ENCODE assay signal across 8 cellular contexts in the genomic region with DNA sequence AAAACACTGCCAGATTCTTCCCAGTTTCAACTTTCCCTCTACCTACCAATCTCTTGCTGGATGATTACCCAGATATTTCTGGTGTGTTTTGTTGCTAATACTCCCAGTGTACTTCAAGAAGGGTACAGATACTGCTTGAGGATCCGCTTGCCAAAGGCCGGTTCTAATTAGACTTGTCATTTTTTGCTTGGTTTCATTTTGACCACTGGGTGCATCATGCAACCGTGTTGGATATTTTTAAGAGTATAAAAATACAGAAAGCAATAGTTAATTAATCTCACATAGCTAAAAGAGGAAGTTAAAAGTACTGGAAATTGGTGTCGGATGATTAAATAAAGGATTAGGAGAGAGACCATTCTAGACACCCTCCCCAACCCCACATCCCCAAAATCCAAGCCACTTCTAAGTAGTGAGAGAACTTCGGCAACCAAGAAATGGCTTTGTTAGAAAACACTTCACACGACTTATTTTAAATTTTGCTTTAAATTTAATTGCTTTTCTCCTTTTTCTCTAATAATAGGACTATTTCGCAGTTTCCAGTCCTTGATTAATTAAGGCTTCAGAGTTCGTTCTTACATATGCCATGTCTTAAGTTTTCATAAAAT. TPM values are rescaled to one million over a fixed set of nuclear protein-coding genes. Genes with fewer than 3 reads are reported as not detected.
DNase-seq lines count a peak whose midpoint lies in the region; ATAC-seq and TF ChIP-seq lines count a peak whose summit lies in the region.

No MANE protein-coding gene starts in this region.

- H3K4me1 ChIP-seq in Caco-2 (no peaks in the 10 kb centered on the region), subcutaneous abdominal adipose tissue (ENCODE audit: control insufficient read depth in 5 of 5, insufficient read depth in 5 of 5, low read length in 5 of 5) (peaks cover 0 to 28% (median 16%) of the 10 kb centered on the region in 5 donors)

- no peak for TF ChIP-seq CTCF in Caco-2 (IDR thresholded peaks at IDR 0.05; ENCODE audit: insufficient read depth in 1 of 2, low read depth in 1 of 2, low read length in 1 of 2, severe bottlenecking in 1 of 2, unreplicated experiment in 1 of 2)
- no peak for TF ChIP-seq CTCF in HL-60 (IDR thresholded peaks at IDR 0.05; ENCODE audit: insufficient read depth, low read length)

- H3K36me3 ChIP-seq in Caco-2 (ENCODE audit: control insufficient read depth, insufficient read depth, low read length) = no peaks in the 10 kb centered on the region
- no peaks in the 10 kb centered on the region for H3K36me3 ChIP-seq in subcutaneous abdominal adipose tissue (ENCODE audit: control insufficient read depth in 5 of 5, insufficient read depth in 5 of 5, low read length in 5 of 5)

- H3K27ac ChIP-seq in HL-60 (replicated peaks) (peak overlapping the region; percentile 96), subcutaneous abdominal adipose tissue (ENCODE audit: low read depth, low read length) (peak overlapping the region; percentile 84)

- POLR2A ChIA-PET in Caco-2 (lab: Charles Lee) = no interaction called here
- POLR2A ChIA-PET in activated CD4-positive, alpha-beta memory T cell treated with anti-CD3 and anti-CD28 coated beads, Interleukin-2, amount 10 ng/mL, durations not matched to agents 7 days and 5 days (lab: Charles Lee) = interaction anchor here (0.9 to 4.2 kb wide), 8 partner anchors 8 to 762 kb away, joined by 3 to 150 read pairs (median 4); a partner anchor contains a TSS

- DNase-seq in Caco-2 (no peak), HL-60 (ENCODE audit: low read depth in 1 of 2, low spot score in 1 of 2) (peak in 1 of 2 experiments; percentile 30), iPS-NIHi11 (ENCODE audit: low spot score) (no peak)
- DNase-seq in activated CD4-positive, alpha-beta memory T cell treated with anti-CD3 and anti-CD28 coated beads, Interleukin-2, amount 10 ng/mL, durations not matched to agents 7 days and 5 days = no peak
- DNase-seq in activated CD4-positive, CD25-positive, alpha-beta regulatory T cell (lab: John Stamatoyannopoulos, UW) = no peak

- H3K4me3 ChIP-seq in Caco-2 (ENCODE audit: low read depth, low read length) (peak overlapping the region; percentile 79), HL-60 (replicated peaks; ENCODE audit: insufficient read depth, low read length) (peak overlapping the region; percentile 66), iPS-18c (ENCODE audit: insufficient read depth, low read depth, low read length) (0 out of 2 replicates have a peak overlapping the region, but pooled peaks have one; percentile 65), subcutaneous abdominal adipose tissue (ENCODE audit: low read depth in 1 of 5, low read length in 5 of 5) (peak overlapping the region; percentile 73 to 99 (median 93))

- no peaks in the 10 kb centered on the region for H3K27me3 Mint-ChIP-seq in Caco-2 (ENCODE audit: insufficient read depth, unreplicated experiment)
- peaks cover 15% of the 10 kb centered on the region for H3K27me3 Mint-ChIP-seq in activated CD4-positive, alpha-beta memory T cell treated with anti-CD3 and anti-CD28 coated beads, Interleukin-2, amount 10 ng/mL, durations not matched to agents 7 days and 5 days

- CTCF ChIA-PET in Caco-2 (lab: Charles Lee) = interaction anchor here (1.8 kb wide), 1 partner anchor 38 kb away, joined by 9 read pairs; no protein-coding TSS in a partner anchor
- CTCF ChIA-PET in activated CD4-positive, alpha-beta memory T cell treated with anti-CD3 and anti-CD28 coated beads, Interleukin-2, amount 10 ng/mL, durations not matched to agents 7 days and 5 days (lab: Charles Lee) = interaction anchor here (0.9 to 3.7 kb wide), 5 partner anchors 7 to 193 kb away, joined by 3 to 30 read pairs (median 12); a partner anchor contains a TSS

- no peaks in the 10 kb centered on the region for H3K4me1 Mint-ChIP-seq in Caco-2 (ENCODE audit: low read depth, unreplicated experiment)
- H3K4me1 Mint-ChIP-seq in activated CD4-positive, alpha-beta memory T cell treated with anti-CD3 and anti-CD28 coated beads, Interleukin-2, amount 10 ng/mL, durations not matched to agents 7 days and 5 days = peaks cover 27% of the 10 kb centered on the region

- intact Hi-C loops in Caco-2 (cut with micrococcal nuclease; ENCODE audit: unreplicated experiment) = loop anchor here (1.0 to 10.0 kb wide), 4 partner anchors 7 to 193 kb away; a partner anchor contains a TSS

- no peak for ATAC-seq in GM19324 (IDR thresholded peaks at IDR 0.05; ENCODE audit: low FRiP score, unreplicated experiment)

- peak overlapping the region; percentile 42 to 92 (median 83) for H3K9ac ChIP-seq in subcutaneous abdominal adipose tissue (ENCODE audit: low read length in 5 of 5)

- TSS peak; percentile 55 for BruUV-seq in Caco-2 (replicated peaks; lab: Mats Ljungman, UMichigan)

- H3K4me3 Mint-ChIP-seq in Caco-2 (ENCODE audit: unreplicated experiment) = peak overlapping the region; percentile 81
- H3K4me3 Mint-ChIP-seq in activated CD4-positive, alpha-beta memory T cell treated with anti-CD3 and anti-CD28 coated beads, Interleukin-2, amount 10 ng/mL, durations not matched to agents 7 days and 5 days = peak overlapping the region; percentile 90

- no peaks in the 10 kb centered on the region for H3K9me3 Mint-ChIP-seq in Caco-2 (ENCODE audit: unreplicated experiment)
- no peaks in the 10 kb centered on the region for H3K9me3 Mint-ChIP-seq in activated CD4-positive, alpha-beta memory T cell treated with anti-CD3 and anti-CD28 coated beads, Interleukin-2, amount 10 ng/mL, durations not matched to agents 7 days and 5 days

- H3K27ac Mint-ChIP-seq in Caco-2 (ENCODE audit: unreplicated experiment) = no peak overlapping the region
- peak overlapping the region; percentile 99 for H3K27ac Mint-ChIP-seq in activated CD4-positive, alpha-beta memory T cell treated with anti-CD3 and anti-CD28 coated beads, Interleukin-2, amount 10 ng/mL, durations not matched to agents 7 days and 5 days

- no peaks in the 10 kb centered on the region for H3K36me3 Mint-ChIP-seq in Caco-2 (ENCODE audit: insufficient read depth, unreplicated experiment)
- H3K36me3 Mint-ChIP-seq in activated CD4-positive, alpha-beta memory T cell treated with anti-CD3 and anti-CD28 coated beads, Interleukin-2, amount 10 ng/mL, durations not matched to agents 7 days and 5 days (ENCODE audit: low read depth) = peaks cover 27% of the 10 kb centered on the region

- H3K27me3 ChIP-seq in Caco-2 (replicated peaks; ENCODE audit: control insufficient read depth, insufficient read depth, low read length) (no peaks in the 10 kb centered on the region), HL-60 (ENCODE audit: insufficient read depth, poor library complexity, severe bottlenecking) (no peaks in the 10 kb centered on the region), subcutaneous abdominal adipose tissue (ENCODE audit: control insufficient read depth in 5 of 5, insufficient read depth in 4 of 5, low read length in 5 of 5) (no peaks in the 10 kb centered on the region)

- no peaks in the 10 kb centered on the region for H3K9me3 ChIP-seq in Caco-2
- no peaks in the 10 kb centered on the region for H3K9me3 ChIP-seq in iPS-18c (ENCODE audit: control insufficient read depth, insufficient read depth, low read length)
- H3K9me3 ChIP-seq in subcutaneous abdominal adipose tissue (ENCODE audit: control insufficient read depth in 5 of 5, low read length in 5 of 5) = no peaks in the 10 kb centered on the region

RNA-seq across cellular contexts. Expression of a gene that starts 2.5 kb away (rescaled TPM):
- 2.8 and 3.5 TPM in 2 replicates for total RNA-seq in Caco-2 (2022)
- total RNA-seq in activated CD4-positive, alpha-beta memory T cell treated with anti-CD3 and anti-CD28 coated beads, Interleukin-2, amount 10 ng/mL, durations not matched to agents 7 days and 5 days = 10 to 100 TPM; 53.1 to 56.1 TPM

RNA-seq across cellular contexts. Expression of a gene that starts 7.5 kb away (rescaled TPM):
- total RNA-seq in Caco-2 (2022) = 78.7 and 81.6 TPM in 2 replicates
- 10 to 100 TPM; 71.3 to 75.1 TPM for total RNA-seq in activated CD4-positive, alpha-beta memory T cell treated with anti-CD3 and anti-CD28 coated beads, Interleukin-2, amount 10 ng/mL, durations not matched to agents 7 days and 5 days

Comparison
In these comparisons a context has a peak if more than half of its experiments do, and no peak if none do; other contexts are left out.
1. RNA of a gene that starts 2.5 kb away (total RNA-seq): 53.1 to 56.1 TPM in activated CD4-positive, alpha-beta memory T cell treated with anti-CD3 and anti-CD28 coated beads, Interleukin-2, amount 10 ng/mL, durations not matched to agents 7 days and 5 days; 2.8 to 3.5 TPM in Caco-2; every median in the first group is over 10 times any median in the second.
2. Peak in every context shown above with its lines, with median percentiles within 50 percentile points of each other: H3K4me3 ChIP-seq.